Comparison of ENCODE assay signal across 1 cellular context in genomic region chr2:8138923-8139667, GRCh38.
TF ChIP-seq lines count a peak whose summit lies in the region.

No MANE protein-coding gene starts in this region.

TF ChIP-seq in HepG2, 621 proteins besides CTCF, POLR2A, EP300 and RAD21 (continued from another document and continues in another):
- no peak for TF ChIP-seq FIP1L1 (IDR thresholded peaks at IDR 0.05; ENCODE audit: borderline replicate concordance, insufficient read depth, low read depth, low read length)
- no peak for TF ChIP-seq BRCA1 (CRISPR knock-in tag; IDR thresholded peaks at IDR 0.05)
- peak; percentile 59; the same call in 1 of the 2 replicates for TF ChIP-seq ZNF609 (CRISPR knock-in tag; IDR thresholded peaks at IDR 0.05; ENCODE audit: borderline replicate concordance)
- TF ChIP-seq TOE1 (CRISPR knock-in tag; IDR thresholded peaks at IDR 0.05), result no peak; the same call in 1 of the 2 replicates
- no peak for TF ChIP-seq NFE2L1 (CRISPR knock-in tag; IDR thresholded peaks at IDR 0.05; ENCODE audit: borderline replicate concordance)
- TF ChIP-seq ZNF746 (CRISPR knock-in tag; IDR thresholded peaks at IDR 0.05), result no peak
- peak; percentile 99 for TF ChIP-seq LCORL (IDR thresholded peaks at IDR 0.05)
- peak; percentile 96 for TF ChIP-seq LCORL (CRISPR knock-in tag; IDR thresholded peaks at IDR 0.05)
- TF ChIP-seq, protein P1, sequence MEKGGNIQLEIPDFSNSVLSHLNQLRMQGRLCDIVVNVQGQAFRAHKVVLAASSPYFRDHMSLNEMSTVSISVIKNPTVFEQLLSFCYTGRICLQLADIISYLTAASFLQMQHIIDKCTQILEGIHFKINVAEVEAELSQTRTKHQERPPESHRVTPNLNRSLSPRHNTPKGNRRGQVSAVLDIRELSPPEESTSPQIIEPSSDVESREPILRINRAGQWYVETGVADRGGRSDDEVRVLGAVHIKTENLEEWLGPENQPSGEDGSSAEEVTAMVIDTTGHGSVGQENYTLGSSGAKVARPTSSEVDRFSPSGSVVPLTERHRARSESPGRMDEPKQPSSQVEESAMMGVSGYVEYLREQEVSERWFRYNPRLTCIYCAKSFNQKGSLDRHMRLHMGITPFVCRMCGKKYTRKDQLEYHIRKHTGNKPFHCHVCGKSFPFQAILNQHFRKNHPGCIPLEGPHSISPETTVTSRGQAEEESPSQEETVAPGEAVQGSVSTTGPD (CRISPR knock-in tag; IDR thresholded peaks at IDR 0.05), result peak; percentile 90
- peak; percentile 59; the same call in 1 of the 2 replicates for TF ChIP-seq ZNF709 (CRISPR knock-in tag; IDR thresholded peaks at IDR 0.05)
- no peak for TF ChIP-seq ZBTB21 (CRISPR knock-in tag; IDR thresholded peaks at IDR 0.05)
- TF ChIP-seq ATRX (CRISPR knock-in tag; IDR thresholded peaks at IDR 0.05; ENCODE audit: borderline replicate concordance), result no peak
- no peak for TF ChIP-seq ZNF121 (CRISPR knock-in tag; IDR thresholded peaks at IDR 0.05)
- no peak for TF ChIP-seq BORCS8-MEF2B (CRISPR knock-in tag; IDR thresholded peaks at IDR 0.05)
- peak; percentile 78 for TF ChIP-seq HDAC1 (CRISPR knock-in tag; IDR thresholded peaks at IDR 0.05)
- peak; percentile 99 for TF ChIP-seq MED1 (CRISPR knock-in tag; IDR thresholded peaks at IDR 0.05)
- TF ChIP-seq ZNF510 (CRISPR knock-in tag; IDR thresholded peaks at IDR 0.05; ENCODE audit: low read depth), result no peak
- peak; percentile 91 for TF ChIP-seq ZNF503 (CRISPR knock-in tag; IDR thresholded peaks at IDR 0.05)
- TF ChIP-seq PHF21A (CRISPR knock-in tag; IDR thresholded peaks at IDR 0.05), result peak; percentile 93
- no peak for TF ChIP-seq ZNF101 (CRISPR knock-in tag; IDR thresholded peaks at IDR 0.05; ENCODE audit: borderline replicate concordance, low read depth)
- TF ChIP-seq ZNF550 (CRISPR knock-in tag; IDR thresholded peaks at IDR 0.05; ENCODE audit: borderline replicate concordance), result no peak
- TF ChIP-seq PHB2 (IDR thresholded peaks at IDR 0.05; ENCODE audit: partially characterized antibody), result no peak
- no peak for TF ChIP-seq PTBP1 (IDR thresholded peaks at IDR 0.05; ENCODE audit: low read depth, low read length, poor library complexity, severe bottlenecking)
- no peak for TF ChIP-seq CAMTA2 (CRISPR knock-in tag; IDR thresholded peaks at IDR 0.05; ENCODE audit: borderline replicate concordance)
- no peak for TF ChIP-seq GABPA (IDR thresholded peaks at IDR 0.05; ENCODE audit: low read depth, low read length)
- TF ChIP-seq GABPA (CRISPR knock-in tag; IDR thresholded peaks at IDR 0.05; ENCODE audit: low read depth), result peak; percentile 39; the same call in 1 of the 2 replicates
- TF ChIP-seq ZNF382 (CRISPR knock-in tag; IDR thresholded peaks at IDR 0.05; ENCODE audit: borderline replicate concordance), result no peak
- TF ChIP-seq, protein P2, sequence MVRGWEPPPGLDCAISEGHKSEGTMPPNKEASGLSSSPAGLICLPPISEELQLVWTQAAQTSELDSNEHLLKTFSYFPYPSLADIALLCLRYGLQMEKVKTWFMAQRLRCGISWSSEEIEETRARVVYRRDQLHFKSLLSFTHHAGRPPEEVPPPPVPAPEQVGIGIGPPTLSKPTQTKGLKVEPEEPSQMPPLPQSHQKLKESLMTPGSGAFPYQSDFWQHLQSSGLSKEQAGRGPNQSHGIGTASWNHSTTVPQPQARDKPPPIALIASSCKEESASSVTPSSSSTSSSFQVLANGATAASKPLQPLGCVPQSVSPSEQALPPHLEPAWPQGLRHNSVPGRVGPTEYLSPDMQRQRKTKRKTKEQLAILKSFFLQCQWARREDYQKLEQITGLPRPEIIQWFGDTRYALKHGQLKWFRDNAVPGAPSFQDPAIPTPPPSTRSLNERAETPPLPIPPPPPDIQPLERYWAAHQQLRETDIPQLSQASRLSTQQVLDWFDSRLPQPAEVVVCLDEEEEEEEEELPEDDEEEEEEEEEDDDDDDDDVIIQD (CRISPR knock-in tag; IDR thresholded peaks at IDR 0.05; ENCODE audit: low read depth), result peak; percentile 82; the same call in 1 of the 2 replicates
- no peak for TF ChIP-seq ZNF263 (CRISPR knock-in tag; IDR thresholded peaks at IDR 0.05)
- TF ChIP-seq, protein P3, sequence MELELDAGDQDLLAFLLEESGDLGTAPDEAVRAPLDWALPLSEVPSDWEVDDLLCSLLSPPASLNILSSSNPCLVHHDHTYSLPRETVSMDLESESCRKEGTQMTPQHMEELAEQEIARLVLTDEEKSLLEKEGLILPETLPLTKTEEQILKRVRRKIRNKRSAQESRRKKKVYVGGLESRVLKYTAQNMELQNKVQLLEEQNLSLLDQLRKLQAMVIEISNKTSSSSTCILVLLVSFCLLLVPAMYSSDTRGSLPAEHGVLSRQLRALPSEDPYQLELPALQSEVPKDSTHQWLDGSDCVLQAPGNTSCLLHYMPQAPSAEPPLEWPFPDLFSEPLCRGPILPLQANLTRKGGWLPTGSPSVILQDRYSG (CRISPR knock-in tag; IDR thresholded peaks at IDR 0.05), result no peak
- no peak; the same call in 1 of the 2 replicates for TF ChIP-seq ZNF547 (CRISPR knock-in tag; IDR thresholded peaks at IDR 0.05)
- TF ChIP-seq, protein P4, sequence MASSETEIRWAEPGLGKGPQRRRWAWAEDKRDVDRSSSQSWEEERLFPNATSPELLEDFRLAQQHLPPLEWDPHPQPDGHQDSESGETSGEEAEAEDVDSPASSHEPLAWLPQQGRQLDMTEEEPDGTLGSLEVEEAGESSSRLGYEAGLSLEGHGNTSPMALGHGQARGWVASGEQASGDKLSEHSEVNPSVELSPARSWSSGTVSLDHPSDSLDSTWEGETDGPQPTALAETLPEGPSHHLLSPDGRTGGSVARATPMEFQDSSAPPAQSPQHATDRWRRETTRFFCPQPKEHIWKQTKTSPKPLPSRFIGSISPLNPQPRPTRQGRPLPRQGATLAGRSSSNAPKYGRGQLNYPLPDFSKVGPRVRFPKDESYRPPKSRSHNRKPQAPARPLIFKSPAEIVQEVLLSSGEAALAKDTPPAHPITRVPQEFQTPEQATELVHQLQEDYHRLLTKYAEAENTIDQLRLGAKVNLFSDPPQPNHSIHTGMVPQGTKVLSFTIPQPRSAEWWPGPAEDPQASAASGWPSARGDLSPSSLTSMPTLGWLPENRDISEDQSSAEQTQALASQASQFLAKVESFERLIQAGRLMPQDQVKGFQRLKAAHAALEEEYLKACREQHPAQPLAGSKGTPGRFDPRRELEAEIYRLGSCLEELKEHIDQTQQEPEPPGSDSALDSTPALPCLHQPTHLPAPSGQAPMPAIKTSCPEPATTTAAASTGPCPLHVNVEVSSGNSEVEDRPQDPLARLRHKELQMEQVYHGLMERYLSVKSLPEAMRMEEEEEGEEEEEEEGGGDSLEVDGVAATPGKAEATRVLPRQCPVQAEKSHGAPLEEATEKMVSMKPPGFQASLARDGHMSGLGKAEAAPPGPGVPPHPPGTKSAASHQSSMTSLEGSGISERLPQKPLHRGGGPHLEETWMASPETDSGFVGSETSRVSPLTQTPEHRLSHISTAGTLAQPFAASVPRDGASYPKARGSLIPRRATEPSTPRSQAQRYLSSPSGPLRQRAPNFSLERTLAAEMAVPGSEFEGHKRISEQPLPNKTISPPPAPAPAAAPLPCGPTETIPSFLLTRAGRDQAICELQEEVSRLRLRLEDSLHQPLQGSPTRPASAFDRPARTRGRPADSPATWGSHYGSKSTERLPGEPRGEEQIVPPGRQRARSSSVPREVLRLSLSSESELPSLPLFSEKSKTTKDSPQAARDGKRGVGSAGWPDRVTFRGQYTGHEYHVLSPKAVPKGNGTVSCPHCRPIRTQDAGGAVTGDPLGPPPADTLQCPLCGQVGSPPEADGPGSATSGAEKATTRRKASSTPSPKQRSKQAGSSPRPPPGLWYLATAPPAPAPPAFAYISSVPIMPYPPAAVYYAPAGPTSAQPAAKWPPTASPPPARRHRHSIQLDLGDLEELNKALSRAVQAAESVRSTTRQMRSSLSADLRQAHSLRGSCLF (CRISPR knock-in tag; IDR thresholded peaks at IDR 0.05; ENCODE audit: borderline replicate concordance), result no peak
- TF ChIP-seq FOXA1 (IDR thresholded peaks at IDR 0.05), result peak; percentile 40; the same call in 1 of the 2 replicates
- peak; percentile 73 for TF ChIP-seq FOXA1 (CRISPR knock-in tag; IDR thresholded peaks at IDR 0.05)
- TF ChIP-seq KAT7 (CRISPR knock-in tag; IDR thresholded peaks at IDR 0.05; ENCODE audit: borderline replicate concordance), result peak; percentile 87; the same call in 1 of the 2 replicates
- TF ChIP-seq SUZ12 (IDR thresholded peaks at IDR 0.05; ENCODE audit: low read depth, low read length), result no peak
- peak; percentile 16 for TF ChIP-seq STAG1 (CRISPR knock-in tag; IDR thresholded peaks at IDR 0.05)
- TF ChIP-seq HMGA1 (CRISPR knock-in tag; conservative IDR thresholded peaks at IDR 0.05), result no peak
- TF ChIP-seq CBX2 (IDR thresholded peaks at IDR 0.05; ENCODE audit: low read depth, low read length), result no peak
- no peak for TF ChIP-seq CBX2 (CRISPR knock-in tag; IDR thresholded peaks at IDR 0.05; ENCODE audit: low read depth)
- TF ChIP-seq REXO4 (CRISPR knock-in tag; IDR thresholded peaks at IDR 0.05; ENCODE audit: borderline replicate concordance), result no peak
- TF ChIP-seq ARID4A (CRISPR knock-in tag; IDR thresholded peaks at IDR 0.05; ENCODE audit: borderline replicate concordance), result peak; percentile 65; the same call in 1 of the 2 replicates
- 0 out of 2 replicates have a peak, but pooled peaks have one; percentile 45 for TF ChIP-seq KMT2B (CRISPR knock-in tag; IDR thresholded peaks at IDR 0.05)
- TF ChIP-seq ZMAT5 (CRISPR knock-in tag; IDR thresholded peaks at IDR 0.05; ENCODE audit: borderline replicate concordance, low read depth), result no peak
- no peak for TF ChIP-seq PCBP1 (IDR thresholded peaks at IDR 0.05; ENCODE audit: borderline replicate concordance, low read depth, low read length)
- TF ChIP-seq NCOR1 (IDR thresholded peaks at IDR 0.05; ENCODE audit: borderline replicate concordance, low read length), result peak; percentile 100
